In the genomic region with DNA sequence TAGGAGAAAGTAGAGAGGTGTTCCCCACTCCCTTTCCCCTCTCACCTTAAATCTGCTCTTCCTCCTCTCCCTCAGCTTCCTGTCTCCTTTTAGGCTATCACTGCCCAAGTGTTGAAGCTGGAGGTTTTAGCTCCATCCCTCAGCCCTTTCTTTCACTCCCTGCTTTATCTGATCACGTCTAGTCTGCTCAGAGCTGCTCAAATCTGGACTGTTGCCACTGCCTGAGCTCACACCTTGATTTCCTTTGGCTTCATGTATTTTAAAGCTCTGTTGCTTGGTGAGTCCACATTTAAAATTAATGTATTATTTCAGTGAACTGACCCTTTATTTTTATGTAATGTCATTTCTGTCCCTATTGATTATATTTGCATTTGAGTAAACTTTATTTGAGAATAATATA, we compare ENCODE assay signal across 25 cellular contexts.
"Had no signal": no experiment of that assay in that cellular context is flagged by ENCODE, and none has a peak within 500 bp of the region (broad histone marks: within the 10 kb centered on the region; RNA-seq: fewer than 3 reads in every experiment).

No MANE protein-coding gene starts in this region.

- H3K27me3 ChIP-seq: brain microvascular endothelial cell, cardiac muscle cell, MG63 had no signal

- H3K4me3 Mint-ChIP-seq: activated B cell treated with CpG ODN at 0.5 μM for 24 hours; activated CD4-positive, alpha-beta T cell treated with anti-CD3 and anti-CD28 coated beads, Interleukin-2, amount 10 ng/mL, durations not matched to agents 24 days and 14 days; activated CD8-positive, alpha-beta memory T cell treated with anti-CD3 and anti-CD28 coated beads, Interleukin-2, amount 10 ng/mL, durations not matched to agents 7 days and 5 days; activated naive CD8-positive, alpha-beta T cell treated with anti-CD3 and anti-CD28 coated beads for 36 hours; activated T-cell treated with anti-CD3 and anti-CD28 coated beads, Interleukin-2, amount 50 U/mL, for 24 hours; activated T-helper 1 cell treated with anti-CD3 and anti-CD28 coated beads, Interleukin-12 subunit alpha, Interleukin-12 subunit beta, Interleukin-2, Interleukin-4 antibody, amounts not matched to agents 30 ng/mL and 10 ng/mL and 1 ng/mL, durations not matched to agents 14 hours and 24 hours and 36 hours; T-cell had no signal

- H3K36me3 ChIP-seq: brain microvascular endothelial cell, cardiac muscle cell, MG63 had no signal

- H3K27ac Mint-ChIP-seq: activated B cell treated with CpG ODN at 0.5 μM for 24 hours; activated CD4-positive, alpha-beta T cell treated with anti-CD3 and anti-CD28 coated beads, Interleukin-2, amount 10 ng/mL, durations not matched to agents 24 days and 14 days; activated CD8-positive, alpha-beta memory T cell treated with anti-CD3 and anti-CD28 coated beads, Interleukin-2, amount 10 ng/mL, durations not matched to agents 7 days and 5 days; activated naive CD8-positive, alpha-beta T cell treated with anti-CD3 and anti-CD28 coated beads for 36 hours; activated T-cell treated with anti-CD3 and anti-CD28 coated beads, Interleukin-2, amount 50 U/mL, for 24 hours; activated T-helper 1 cell treated with anti-CD3 and anti-CD28 coated beads, Interleukin-12 subunit alpha, Interleukin-12 subunit beta, Interleukin-2, Interleukin-4 antibody, amounts not matched to agents 30 ng/mL and 10 ng/mL and 1 ng/mL, durations not matched to agents 14 hours and 24 hours and 36 hours; T-cell had no signal

- ATAC-seq: activated CD8-positive, alpha-beta memory T cell treated with anti-CD3 and anti-CD28 coated beads, Interleukin-2, amount 10 ng/mL, durations not matched to agents 7 days and 5 days; T-cell had no signal

- H3K27me3 Mint-ChIP-seq: activated B cell treated with CpG ODN at 0.5 μM for 24 hours; activated CD4-positive, alpha-beta T cell treated with anti-CD3 and anti-CD28 coated beads, Interleukin-2, amount 10 ng/mL, durations not matched to agents 24 days and 14 days; activated CD8-positive, alpha-beta memory T cell treated with anti-CD3 and anti-CD28 coated beads, Interleukin-2, amount 10 ng/mL, durations not matched to agents 7 days and 5 days; activated naive CD8-positive, alpha-beta T cell treated with anti-CD3 and anti-CD28 coated beads for 36 hours; activated T-cell treated with anti-CD3 and anti-CD28 coated beads, Interleukin-2, amount 50 U/mL, for 24 hours; T-cell had no signal

- H3K9me3 ChIP-seq: MG63 had no signal

- H3K27ac ChIP-seq: brain microvascular endothelial cell, cardiac muscle cell, SK-N-MC had no signal

- DNase-seq: activated B cell treated with CpG ODN at 0.5 μM for 24 hours; activated CD4-positive, alpha-beta T cell treated with anti-CD3 and anti-CD28 coated beads for 1 hour; activated CD4-positive, alpha-beta T cell treated with anti-CD3 and anti-CD28 coated beads, Interleukin-2, amount 10 ng/mL, durations not matched to agents 24 days and 14 days; activated CD4-positive, alpha-beta T cell treated with anti-CD3 and anti-CD28 coated beads, Interleukin-2, amount 50 U/mL, for 48 hours; activated CD8-positive, alpha-beta memory T cell treated with anti-CD3 and anti-CD28 coated beads, Interleukin-2, amount 10 ng/mL, durations not matched to agents 7 days and 5 days; activated effector memory CD4-positive, alpha-beta T cell treated with anti-CD3 and anti-CD28 coated beads, Interleukin-2, amount 50 U/mL, for 16 hours; activated naive CD4-positive, alpha-beta T cell treated with Interleukin-2 at 50 U/mL for 16 hours; activated naive CD8-positive, alpha-beta T cell treated with anti-CD3 and anti-CD28 coated beads for 36 hours; activated T-cell treated with anti-CD3 and anti-CD28 coated beads, Interleukin-2, amount 50 U/mL, for 24 hours; brain microvascular endothelial cell; cerebellar nuclear complex; MG63; MV-4-11; NCI-H146; NCI-H187 treated with DMSO at 0.1 percent for 48 hours; NCI-H2107; NCI-H345; NCI-H510A; SIG-M5; T-cell; T-helper 2 cell; T1000 had no signal

- H3K9me3 Mint-ChIP-seq: activated B cell treated with CpG ODN at 0.5 μM for 24 hours; activated CD4-positive, alpha-beta T cell treated with anti-CD3 and anti-CD28 coated beads, Interleukin-2, amount 10 ng/mL, durations not matched to agents 24 days and 14 days; activated T-cell treated with anti-CD3 and anti-CD28 coated beads, Interleukin-2, amount 50 U/mL, for 24 hours; activated T-helper 1 cell treated with anti-CD3 and anti-CD28 coated beads, Interleukin-12 subunit alpha, Interleukin-12 subunit beta, Interleukin-2, Interleukin-4 antibody, amounts not matched to agents 30 ng/mL and 10 ng/mL and 1 ng/mL, durations not matched to agents 14 hours and 24 hours and 36 hours; T-cell had no signal

- H3K4me3 ChIP-seq: cardiac muscle cell, MG63, SK-N-MC had no signal
